21 cellular contexts compared by ENCODE assay signal in the genomic region with DNA sequence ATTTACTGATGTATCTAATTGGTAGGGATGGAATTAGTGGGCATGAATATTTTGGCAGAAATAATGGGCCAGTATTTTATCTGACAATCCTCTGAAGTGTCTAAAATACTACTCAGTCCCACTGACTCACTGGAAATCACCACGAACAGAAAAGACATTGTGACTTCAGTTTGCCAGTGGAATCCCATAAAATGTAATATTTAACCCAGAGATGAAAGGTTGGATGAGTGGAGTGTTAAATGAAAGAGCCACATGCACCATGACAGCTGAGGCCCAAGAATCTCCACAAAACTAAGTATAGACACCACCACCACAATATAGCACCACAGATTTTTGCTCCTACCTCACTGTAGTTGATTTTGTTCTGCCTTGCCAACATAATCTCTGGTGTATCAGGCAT.
"Had no signal": no experiment of that assay in that cellular context is flagged by ENCODE, and none has a peak within 500 bp of the region (broad histone marks: within the 10 kb centered on the region; RNA-seq: fewer than 3 reads in every experiment).

No MANE protein-coding gene starts in this region.

- H3K27me3 Mint-ChIP-seq: activated B cell treated with CpG ODN at 0.5 μM for 24 hours; activated CD4-positive, alpha-beta memory T cell treated with anti-CD3 and anti-CD28 coated beads for 36 hours; activated naive CD8-positive, alpha-beta T cell treated with anti-CD3 and anti-CD28 coated beads, Interleukin-2, amount 10 ng/mL, durations not matched to agents 7 days and 5 days; activated T-helper 17 cell treated with anti-CD3 and anti-CD28 coated beads, Interleukin-2, amount 50 U/mL, for 72 hours; effector memory CD8-positive, alpha-beta T cell; naive thymus-derived CD4-positive, alpha-beta T cell; T-cell had no signal

- DNase-seq: activated B cell treated with CpG ODN at 0.5 μM for 24 hours; activated CD4-positive, alpha-beta memory T cell treated with anti-CD3 and anti-CD28 coated beads for 36 hours; activated CD4-positive, alpha-beta T cell treated with anti-CD3 and anti-CD28 coated beads for 4 hours; activated naive CD4-positive, alpha-beta T cell treated with Interleukin-2 at 50 U/mL for 16 hours; activated naive CD8-positive, alpha-beta T cell treated with anti-CD3 and anti-CD28 coated beads, Interleukin-2, amount 10 ng/mL, durations not matched to agents 7 days and 5 days; activated T-cell treated with anti-CD3 and anti-CD28 coated beads, Interleukin-2, amount 50 U/mL, for 1 hour; amygdala; dermis blood vessel endothelial cell; effector memory CD8-positive, alpha-beta T cell; hippocampal formation; left ventricle myocardium superior; naive thymus-derived CD4-positive, alpha-beta T cell; ovary; stimulated activated CD4-positive, alpha-beta T cell treated with anti-CD3 and anti-CD28 coated beads, Interleukin-4, amount 100 ng/mL, for 24 hours; T-cell; upper lobe of left lung had no signal

- H3K27ac Mint-ChIP-seq: activated B cell treated with CpG ODN at 0.5 μM for 24 hours; activated CD4-positive, alpha-beta memory T cell treated with anti-CD3 and anti-CD28 coated beads for 36 hours; activated naive CD8-positive, alpha-beta T cell treated with anti-CD3 and anti-CD28 coated beads, Interleukin-2, amount 10 ng/mL, durations not matched to agents 7 days and 5 days; activated T-helper 17 cell treated with anti-CD3 and anti-CD28 coated beads, Interleukin-2, amount 50 U/mL, for 72 hours; effector memory CD8-positive, alpha-beta T cell; stimulated activated effector memory CD8-positive, alpha-beta T cell treated with anti-CD3 and anti-CD28 coated beads, Interleukin-12 subunit alpha, Interleukin-12 subunit beta, amount 100 ng/mL, for 72 hours; T-cell had no signal

- H3K9me3 Mint-ChIP-seq: activated T-helper 17 cell treated with anti-CD3 and anti-CD28 coated beads, Interleukin-2, amount 50 U/mL, for 72 hours; effector memory CD8-positive, alpha-beta T cell; stimulated activated effector memory CD8-positive, alpha-beta T cell treated with anti-CD3 and anti-CD28 coated beads, Interleukin-12 subunit alpha, Interleukin-12 subunit beta, amount 100 ng/mL, for 72 hours had no signal

- H3K4me3 Mint-ChIP-seq: activated B cell treated with CpG ODN at 0.5 μM for 24 hours; activated CD4-positive, alpha-beta memory T cell treated with anti-CD3 and anti-CD28 coated beads for 36 hours; activated naive CD8-positive, alpha-beta T cell treated with anti-CD3 and anti-CD28 coated beads, Interleukin-2, amount 10 ng/mL, durations not matched to agents 7 days and 5 days; activated T-helper 17 cell treated with anti-CD3 and anti-CD28 coated beads, Interleukin-2, amount 50 U/mL, for 72 hours; effector memory CD8-positive, alpha-beta T cell; naive thymus-derived CD4-positive, alpha-beta T cell; stimulated activated effector memory CD8-positive, alpha-beta T cell treated with anti-CD3 and anti-CD28 coated beads, Interleukin-12 subunit alpha, Interleukin-12 subunit beta, amount 100 ng/mL, for 72 hours; T-cell had no signal

- FAIRE-seq: keratinocyte had no signal

- H3K27ac ChIP-seq: ovary, thoracic aorta, upper lobe of left lung had no signal

- H3K4me1 Mint-ChIP-seq: activated B cell treated with CpG ODN at 0.5 μM for 24 hours; activated naive CD8-positive, alpha-beta T cell treated with anti-CD3 and anti-CD28 coated beads, Interleukin-2, amount 10 ng/mL, durations not matched to agents 7 days and 5 days; activated T-helper 17 cell treated with anti-CD3 and anti-CD28 coated beads, Interleukin-2, amount 50 U/mL, for 72 hours; stimulated activated effector memory CD8-positive, alpha-beta T cell treated with anti-CD3 and anti-CD28 coated beads, Interleukin-12 subunit alpha, Interleukin-12 subunit beta, amount 100 ng/mL, for 72 hours had no signal

- H3K36me3 Mint-ChIP-seq: activated CD4-positive, alpha-beta memory T cell treated with anti-CD3 and anti-CD28 coated beads for 36 hours; activated naive CD8-positive, alpha-beta T cell treated with anti-CD3 and anti-CD28 coated beads, Interleukin-2, amount 10 ng/mL, durations not matched to agents 7 days and 5 days; stimulated activated effector memory CD8-positive, alpha-beta T cell treated with anti-CD3 and anti-CD28 coated beads, Interleukin-12 subunit alpha, Interleukin-12 subunit beta, amount 100 ng/mL, for 72 hours had no signal

- H3K4me1 ChIP-seq: upper lobe of left lung had no signal

- H3K36me3 ChIP-seq: ovary, thoracic aorta had no signal

- H3K9me3 ChIP-seq: ovary, thoracic aorta had no signal

- H3K4me3 ChIP-seq: ovary, thoracic aorta, upper lobe of left lung had no signal

- ATAC-seq: activated T-helper 17 cell treated with anti-CD3 and anti-CD28 coated beads, Interleukin-2, amount 50 U/mL, for 72 hours; effector memory CD8-positive, alpha-beta T cell; left ventricle myocardium superior; naive thymus-derived CD4-positive, alpha-beta T cell; sciatic nerve; stimulated activated effector memory CD8-positive, alpha-beta T cell treated with anti-CD3 and anti-CD28 coated beads, Interleukin-12 subunit alpha, Interleukin-12 subunit beta, amount 100 ng/mL, for 72 hours; T-cell had no signal
